Comparison of ENCODE assay signal across 27 cellular contexts in genomic region chr4:24662065-24662464, GRCh38.
"Had no signal": no experiment of that assay in that cellular context is flagged by ENCODE, and none has a peak within 500 bp of the region (broad histone marks: within the 10 kb centered on the region; RNA-seq: fewer than 3 reads in every experiment).

No MANE protein-coding gene starts in this region.

- H3K4me3 ChIP-seq: body of pancreas, esophagus squamous epithelium, heart right ventricle, left ventricle myocardium inferior, lung, thoracic aorta had no signal

- H3K9me3 ChIP-seq: body of pancreas, esophagus squamous epithelium, heart right ventricle, left ventricle myocardium inferior, thoracic aorta had no signal

- H3K27me3 ChIP-seq: body of pancreas, esophagus squamous epithelium had no signal

- H3K36me3 ChIP-seq: esophagus squamous epithelium, heart right ventricle, left ventricle myocardium inferior, thoracic aorta had no signal

- H3K27ac ChIP-seq: body of pancreas, epithelial cell of prostate, esophagus squamous epithelium, heart right ventricle, left ventricle myocardium inferior, thoracic aorta had no signal

- DNase-seq: activated CD4-positive, alpha-beta T cell treated with anti-CD3 and anti-CD28 coated beads, Interleukin-2, amount 50 U/mL, for 1 hour; activated CD8-positive, alpha-beta memory T cell treated with anti-CD3 and anti-CD28 coated beads, Interleukin-2, amount 10 ng/mL, durations not matched to agents 7 days and 5 days; activated CD8-positive, alpha-beta T cell treated with anti-CD3 and anti-CD28 coated beads for 36 hours; activated naive CD4-positive, alpha-beta T cell; activated T-cell treated with anti-CD3 and anti-CD28 coated beads, Interleukin-2, amount 50 U/mL, for 72 hours; aorta; body of pancreas; dermis blood vessel endothelial cell; effector CD4-positive, alpha-beta T cell; esophagus squamous epithelium; foreskin melanocyte; heart right ventricle; kidney glomerular epithelial cell; left ventricle myocardium inferior; mesendoderm; natural killer cell; posterior cingulate gyrus; right cardiac atrium; stimulated activated CD4-positive, alpha-beta T cell treated with anti-CD3 and anti-CD28 coated beads, Interleukin-15, amount 100 ng/mL, for 24 hours; stimulated activated CD4-positive, alpha-beta T cell treated with anti-CD3 and anti-CD28 coated beads, Interleukin-2, amount 100 ng/mL, for 24 hours; stimulated activated naive B cell treated with anti-CD40 and anti-IgM and Interleukin-4, amounts not matched to agents 10 μg/mL and 1 μg/mL and 100 μg/mL, for 72 hours; T-helper 17 cell; T1000; trophoblast cell had no signal

- H3K4me1 ChIP-seq: left ventricle myocardium inferior had no signal
